Comparison of ENCODE assay signal across 19 cellular contexts in the genomic region with DNA sequence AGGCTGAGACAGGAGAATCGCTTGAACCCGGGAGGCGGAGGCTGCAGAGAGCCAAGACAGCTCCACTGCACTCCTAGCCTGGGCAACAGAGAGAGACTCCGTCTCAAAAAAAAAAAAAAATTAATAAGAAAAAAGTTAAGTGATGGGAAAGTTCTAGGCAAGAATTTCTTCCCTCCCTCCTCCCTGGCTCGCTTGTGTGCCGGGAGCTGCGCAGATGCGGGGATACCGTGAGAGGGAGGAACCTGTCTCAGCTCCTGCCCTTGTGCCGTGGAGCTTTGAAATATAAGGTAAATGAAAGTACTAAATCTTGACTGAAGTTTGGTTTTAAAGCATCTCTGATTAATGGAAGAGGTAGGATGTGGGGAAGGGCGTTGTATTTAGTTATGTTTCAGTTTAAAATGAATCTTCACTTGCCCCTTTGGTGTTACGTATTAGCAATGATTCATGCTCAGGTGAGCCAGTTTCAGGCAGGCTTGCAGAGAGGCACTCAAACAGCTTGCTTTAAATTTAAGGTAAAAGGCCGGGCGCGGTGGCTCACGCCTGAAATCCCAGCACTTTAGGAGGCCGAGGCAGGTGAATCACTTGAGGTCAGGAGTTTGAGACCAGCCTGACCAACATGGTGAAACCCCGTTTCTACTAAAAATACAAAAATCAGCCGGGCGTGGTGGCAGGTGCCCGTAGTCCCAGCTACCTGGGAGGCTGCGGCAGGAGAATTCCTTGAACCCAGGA. TPM values are rescaled to one million over a fixed set of nuclear protein-coding genes. Genes with fewer than 3 reads are reported as not detected.
DNase-seq lines count a peak whose midpoint lies in the region; ATAC-seq, FAIRE-seq and TF ChIP-seq lines count a peak whose summit lies in the region.
"Had no signal": no experiment of that assay in that cellular context is flagged by ENCODE, and none has a peak within 500 bp of the region (broad histone marks: within the 10 kb centered on the region; RNA-seq: fewer than 3 reads in every experiment).

No MANE protein-coding gene starts in this region.

- H3K4me1 ChIP-seq in HCT116 (ENCODE audit: control insufficient read depth in 1 of 2, insufficient read depth in 2 of 2, low read length in 2 of 2) (peaks cover 3 to 16% of the 10 kb centered on the region in 2 experiments; a peak in 3 of 4 replicates), trophoblast cell (ENCODE audit: control insufficient read depth in 1 of 2, insufficient read depth in 2 of 2, low read length in 2 of 2) (peaks cover 0 to 6% of the 10 kb centered on the region in 2 experiments), HepG2 (ENCODE audit: insufficient read depth, low read length) (peaks cover 30% of the 10 kb centered on the region), mesendoderm (ENCODE audit: control insufficient read depth, low read depth, low read length) (peaks cover 3% of the 10 kb centered on the region)
- H3K4me1 ChIP-seq: breast epithelium had no signal

- H3K4me1 Mint-ChIP-seq in activated CD4-positive, alpha-beta T cell treated with anti-CD3 and anti-CD28 coated beads for 36 hours: peaks cover 19% of the 10 kb centered on the region
- peaks cover 34% of the 10 kb centered on the region for H3K4me1 Mint-ChIP-seq in chondrocyte (ENCODE audit: low read depth)

- H3K27me3 Mint-ChIP-seq in activated CD4-positive, alpha-beta T cell treated with anti-CD3 and anti-CD28 coated beads for 36 hours: peaks cover 2% of the 10 kb centered on the region
- no peaks in the 10 kb centered on the region for H3K27me3 Mint-ChIP-seq in chondrocyte (ENCODE audit: low read depth)

- FAIRE-seq in HepG2 (lab: Jason Lieb, UNC): no peak
- FAIRE-seq: GM12878, H1 had no signal

- H2AFZ ChIP-seq in HCT116 (ENCODE audit: low read depth, low read length, poor library complexity, severe bottlenecking): no peak overlapping the region
- H2AFZ ChIP-seq in trophoblast cell (ENCODE audit: insufficient read depth, low read length, poor library complexity): no peak overlapping the region
- no peak overlapping the region for H2AFZ ChIP-seq in HepG2 (ENCODE audit: low read length)

- no peak overlapping the region for H2AK5ac ChIP-seq in trophoblast cell (ENCODE audit: low read length)
- no peak overlapping the region for H2AK5ac ChIP-seq in mesendoderm (ENCODE audit: low read length)

- no peak for TF ChIP-seq CTCF in HCT116 (IDR thresholded peaks at IDR 0.05 in 2 of 3, conservative IDR thresholded peaks at IDR 0.05 in 1 of 3; ENCODE audit: borderline replicate concordance in 1 of 3, insufficient read depth in 1 of 3, low read depth in 2 of 3, low read length in 2 of 3)
- no peak for TF ChIP-seq CTCF in chondrocyte (IDR thresholded peaks at IDR 0.05)
- no peak for TF ChIP-seq CTCF in HepG2 (CRISPR knock-in tag; IDR thresholded peaks at IDR 0.05)

- no peak overlapping the region for H3K14ac ChIP-seq in trophoblast cell (ENCODE audit: low read length)

- H3K4me2 ChIP-seq in HCT116 (ENCODE audit: low read length) (peak overlapping the region; percentile 89; the same call in 1 of the 2 replicates), trophoblast cell (ENCODE audit: low read length) (no peak overlapping the region), HepG2 (ENCODE audit: low read depth, low read length) (no peak overlapping the region), mesendoderm (ENCODE audit: low read length) (no peak overlapping the region)

- DNase-seq in activated CD4-positive, alpha-beta T cell treated with anti-CD3 and anti-CD28 coated beads for 36 hours: no peak
- no peak for DNase-seq in activated CD4-positive, alpha-beta T cell treated with anti-CD3 and anti-CD28 coated beads for 4 hours
- DNase-seq in HCT116 (ENCODE audit: low read depth, low spot score): no peak
- no peak for DNase-seq in chondrocyte (ENCODE audit: low spot score)
- DNase-seq in trophoblast cell: peak; percentile 48 to 51
- DNase-seq in occipital lobe (lab: John Stamatoyannopoulos, UW): no peak
- no peak for DNase-seq in HepG2 (ENCODE audit: low spot score)
- no peak for DNase-seq in mesendoderm
- DNase-seq: activated naive CD4-positive, alpha-beta T cell treated with Interleukin-2 at 50 U/mL for 16 hours; effector memory CD4-positive, alpha-beta T cell; left lung; MG63; NCI-H2029; NCI-H510A; T1000 had no signal

- POLR2A ChIA-PET in activated CD4-positive, alpha-beta T cell treated with anti-CD3 and anti-CD28 coated beads for 36 hours (lab: Charles Lee): no interaction called here
- POLR2A ChIA-PET in HCT116 (lab: Charles Lee): no interaction called here
- POLR2A ChIA-PET in HepG2 (lab: Yijun Ruan, JAX): interaction anchor here (3.6 kb wide), 1 partner anchor 31 kb away, joined by 30 read pairs; a partner anchor contains a TSS

- no peak for ATAC-seq in activated CD4-positive, alpha-beta T cell treated with anti-CD3 and anti-CD28 coated beads for 36 hours
- no peak for ATAC-seq in HCT116
- no peak for ATAC-seq in HepG2

- no peaks in the 10 kb centered on the region for H3K9me2 ChIP-seq in HCT116 (ENCODE audit: insufficient read depth)

- H2BK15ac ChIP-seq in mesendoderm (replicated peaks; ENCODE audit: low read depth): no peak overlapping the region

- no peak overlapping the region for H3K9ac ChIP-seq in HCT116 (ENCODE audit: low read length)
- no peak overlapping the region for H3K9ac ChIP-seq in trophoblast cell (ENCODE audit: low read length)
- no peak overlapping the region for H3K9ac ChIP-seq in HepG2 (ENCODE audit: insufficient read depth, low read depth, low read length)
- no peak overlapping the region for H3K9ac ChIP-seq in mesendoderm (ENCODE audit: low read length)

- H3K79me1 ChIP-seq in trophoblast cell (ENCODE audit: low read length): peaks cover 9% of the 10 kb centered on the region
- peaks cover 3% of the 10 kb centered on the region for H3K79me1 ChIP-seq in mesendoderm (ENCODE audit: low read length)

- TF ChIP-seq RAD21 in HCT116 (IDR thresholded peaks at IDR 0.05; ENCODE audit: low read depth) (no peak), HepG2 (CRISPR knock-in tag; IDR thresholded peaks at IDR 0.05) (no peak)

- H4K20me1 ChIP-seq in HCT116 (ENCODE audit: insufficient read depth) (no peaks in the 10 kb centered on the region), HepG2 (ENCODE audit: insufficient read depth, low read length) (no peaks in the 10 kb centered on the region)

- intact Hi-C loops in activated CD4-positive, alpha-beta T cell treated with anti-CD3 and anti-CD28 coated beads for 36 hours (cut with DNase I, micrococcal nuclease): loop anchor here in 1 of 2 experiments (1.0 kb wide), 1 partner anchor 44 kb away; a partner anchor contains a TSS
- intact Hi-C loops in HCT116 (cut with micrococcal nuclease) (no loop called here), HepG2 (cut with micrococcal nuclease; ENCODE audit: unreplicated experiment) (no loop called here)

- H2BK12ac ChIP-seq in trophoblast cell (ENCODE audit: low read length): no peak overlapping the region

- H3K18ac ChIP-seq in trophoblast cell (ENCODE audit: low read length) (no peak overlapping the region), mesendoderm (ENCODE audit: low read length) (no peak overlapping the region)

- H3K36me3 Mint-ChIP-seq in activated CD4-positive, alpha-beta T cell treated with anti-CD3 and anti-CD28 coated beads for 36 hours (ENCODE audit: low read depth): peaks cover 4% of the 10 kb centered on the region
- H3K36me3 Mint-ChIP-seq in chondrocyte (ENCODE audit: low read depth): no peaks in the 10 kb centered on the region

- H4K91ac ChIP-seq in trophoblast cell (ENCODE audit: low read depth, low read length): no peak overlapping the region

- no peak overlapping the region for H3K23ac ChIP-seq in trophoblast cell (ENCODE audit: low read length)
- no peak overlapping the region for H3K23ac ChIP-seq in mesendoderm (ENCODE audit: low read length)

- peak overlapping the region; percentile 35 for H3K4me3 Mint-ChIP-seq in activated CD4-positive, alpha-beta T cell treated with anti-CD3 and anti-CD28 coated beads for 36 hours
- peak overlapping the region; percentile 32 for H3K4me3 Mint-ChIP-seq in chondrocyte (ENCODE audit: unreplicated experiment)

- no peak overlapping the region for H2BK5ac ChIP-seq in trophoblast cell (ENCODE audit: low read depth, low read length, poor library complexity)
- no peak overlapping the region for H2BK5ac ChIP-seq in mesendoderm (ENCODE audit: low read length)

- peak overlapping the region in 1 of 2 experiments; percentile 95; a peak in 1 of 4 replicates for H3K4me3 ChIP-seq in HCT116 (replicated peaks in 1 of 2; ENCODE audit: low read depth in 1 of 2, low read length in 2 of 2)
- H3K4me3 ChIP-seq in trophoblast cell (ENCODE audit: low read depth, low read length): no peak overlapping the region
- H3K4me3 ChIP-seq in HepG2 (replicated peaks in 1 of 3; ENCODE audit: insufficient read depth in 1 of 3, low read depth in 2 of 3, low read length in 3 of 3): no peak overlapping the region
- H3K4me3 ChIP-seq in mesendoderm (ENCODE audit: low read length): no peak overlapping the region

- RAD21 ChIA-PET in HCT116 (lab: Charles Lee; ENCODE audit: low non-redundant PET in 1 of 2, low total read pairs in 2 of 2, uncharacterized antibody in 2 of 2, unreplicated experiment in 2 of 2): interaction anchor here in 1 of 2 experiments (0.7 kb wide), 1 partner anchor 194 kb away, joined by 3 read pairs; no protein-coding TSS in a partner anchor

- WGBS in trophoblast cell (ENCODE audit: extremely low coverage, insufficient coverage, insufficient read length): 100% methylated on average over 1 of the region's 22 CpGs
- 81% methylated on average over 18 of the region's 22 CpGs for WGBS in HepG2 (ENCODE audit: low lambda C conversion rate)
- 100% methylated on average over 1 of the region's 22 CpGs for WGBS in mesendoderm (ENCODE audit: extremely low coverage, insufficient coverage, low lambda C conversion rate)

- H3K27me3 ChIP-seq in HCT116 (ENCODE audit: insufficient read depth, low read length) (no peaks in the 10 kb centered on the region), trophoblast cell (ENCODE audit: insufficient read depth, low read length) (no peaks in the 10 kb centered on the region), HepG2 (ENCODE audit: control insufficient read depth in 1 of 2, insufficient read depth in 2 of 2, low read length in 2 of 2) (no peaks in the 10 kb centered on the region; a peak in 2 of 5 replicates), mesendoderm (ENCODE audit: insufficient read depth, low read length, poor library complexity) (no peaks in the 10 kb centered on the region)
- H3K27me3 ChIP-seq: breast epithelium, left lung, MG63, right atrium auricular region had no signal

- no TSS peak for BruUV-seq in HCT116 (replicated peaks; lab: Mats Ljungman, UMichigan)
- no TSS peak for BruUV-seq in HepG2 (replicated peaks; lab: Mats Ljungman, UMichigan)

- no peak overlapping the region for H4K12ac ChIP-seq in trophoblast cell (ENCODE audit: low read depth, low read length)

- H3K27ac ChIP-seq in HCT116 (ENCODE audit: low read depth, low read length) (no peak overlapping the region), trophoblast cell (ENCODE audit: low read depth, low read length) (no peak overlapping the region), HepG2 (ENCODE audit: extremely low read length, insufficient read depth, low read length) (no peak overlapping the region), mesendoderm (ENCODE audit: low read depth, low read length) (no peak overlapping the region)

- TF ChIP-seq POLR2A in HCT116 (IDR thresholded peaks at IDR 0.05; ENCODE audit: borderline replicate concordance, extremely low read depth, insufficient read depth, insufficient read length): no peak
- no peak for TF ChIP-seq POLR2A in HepG2 (IDR thresholded peaks at IDR 0.05; ENCODE audit: insufficient read depth in 1 of 2, low read depth in 2 of 2, low read length in 2 of 2)

- H3K79me2 ChIP-seq in HCT116 (ENCODE audit: insufficient read depth, low read length) (peaks cover 9% of the 10 kb centered on the region; the same call in 1 of the 2 replicates), trophoblast cell (ENCODE audit: control insufficient read depth, insufficient read depth, low read length, poor library complexity) (peaks cover 7% of the 10 kb centered on the region), HepG2 (ENCODE audit: insufficient read depth, low read length) (peaks cover 18% of the 10 kb centered on the region), mesendoderm (ENCODE audit: control insufficient read depth, insufficient read depth, low read length) (no peaks in the 10 kb centered on the region)

- H3K36me3 ChIP-seq in HCT116 (ENCODE audit: control insufficient read depth in 1 of 2, insufficient read depth in 2 of 2, low read length in 2 of 2) (no peaks in the 10 kb centered on the region), trophoblast cell (ENCODE audit: control insufficient read depth in 1 of 2, insufficient read depth in 2 of 2, low read length in 2 of 2) (peaks cover 0 to 2% of the 10 kb centered on the region in 2 experiments), HepG2 (replicated peaks in 1 of 2; ENCODE audit: control insufficient read depth in 1 of 2, insufficient read depth in 2 of 2, low read length in 2 of 2) (no peaks in the 10 kb centered on the region), mesendoderm (ENCODE audit: control insufficient read depth, insufficient read depth, low read length) (no peaks in the 10 kb centered on the region)
- H3K36me3 ChIP-seq: breast epithelium, left lung, MG63, right atrium auricular region had no signal

- no peak overlapping the region for H3K56ac ChIP-seq in mesendoderm (ENCODE audit: low read length)

- H4K5ac ChIP-seq in mesendoderm (ENCODE audit: low read length): no peak overlapping the region

- H3K9me3 ChIP-seq in HCT116 (ENCODE audit: control insufficient read depth in 1 of 2, insufficient read depth in 1 of 2, low read depth in 1 of 2, low read length in 2 of 2) (no peaks in the 10 kb centered on the region), trophoblast cell (ENCODE audit: insufficient read depth, low read depth, low read length) (no peaks in the 10 kb centered on the region), HepG2 (ENCODE audit: low read length) (no peaks in the 10 kb centered on the region)
- H3K9me3 ChIP-seq: breast epithelium, left lung, MG63, right atrium auricular region had no signal

- H3K9me3 Mint-ChIP-seq in activated CD4-positive, alpha-beta T cell treated with anti-CD3 and anti-CD28 coated beads for 36 hours (ENCODE audit: low read depth): no peaks in the 10 kb centered on the region
- H3K9me3 Mint-ChIP-seq in chondrocyte (ENCODE audit: low read depth): no peaks in the 10 kb centered on the region

- no peak overlapping the region for H3K4ac ChIP-seq in trophoblast cell (ENCODE audit: low read depth, low read length)
- no peak overlapping the region for H3K4ac ChIP-seq in mesendoderm (ENCODE audit: low read depth, low read length)

- CTCF ChIA-PET in activated CD4-positive, alpha-beta T cell treated with anti-CD3 and anti-CD28 coated beads for 36 hours (lab: Charles Lee): interaction anchor here (0.6 to 2.1 kb wide), 4 partner anchors 11 to 32 kb away, joined by 3 to 8 read pairs (median 4); a partner anchor contains a TSS
- CTCF ChIA-PET in HCT116 (lab: Charles Lee) (no interaction called here), HepG2 (lab: Yijun Ruan, JAX; ENCODE audit: low intra/inter-chr PET ratio, low total read pairs) (no interaction called here)

- H2BK120ac ChIP-seq in trophoblast cell (ENCODE audit: insufficient read depth, low read length, poor library complexity): no peak overlapping the region
- H2BK120ac ChIP-seq in mesendoderm (ENCODE audit: low read depth, low read length): no peak overlapping the region

- no peak overlapping the region for H4K8ac ChIP-seq in trophoblast cell (ENCODE audit: low read depth, low read length)
- H4K8ac ChIP-seq in mesendoderm (ENCODE audit: low read depth, low read length): no peak overlapping the region

- no peak for TF ChIP-seq EP300 in HepG2 (IDR thresholded peaks at IDR 0.05; ENCODE audit: low read depth in 2 of 2, low read length in 2 of 2)
- TF ChIP-seq EP300 in HepG2 (CRISPR knock-in tag; IDR thresholded peaks at IDR 0.05; ENCODE audit: borderline replicate concordance): no peak

- no peak overlapping the region for H3K27ac Mint-ChIP-seq in activated CD4-positive, alpha-beta T cell treated with anti-CD3 and anti-CD28 coated beads for 36 hours
- H3K27ac Mint-ChIP-seq in chondrocyte (ENCODE audit: unreplicated experiment): no peak overlapping the region

- in situ Hi-C loops in HepG2 (cut with HindIII; ENCODE audit: extremely low pct_ligation_motif_present, low pct_unique_long_range_greater_than_20kb): no loop called here

RNA-seq across cellular contexts. Expression of a gene that starts 1.4 kb away (rescaled TPM):
- total RNA-seq in activated CD4-positive, alpha-beta T cell treated with anti-CD3 and anti-CD28 coated beads for 36 hours: 10 to 100 TPM; 27.3 to 40.3 TPM
- total RNA-seq in HCT116 (2021; ENCODE audit: unreplicated experiment): 29.4 TPM
- polyA plus RNA-seq in HCT116 (2012): 25.7 and 32.2 TPM in 2 replicates
- total RNA-seq in chondrocyte: 25.2 to 35.0 TPM (median 33.0 TPM) in 3 replicates
- 18.6 and 18.8 TPM in 2 replicates for polyA plus RNA-seq in trophoblast cell (2013)
- 53.0 TPM for total RNA-seq in occipital lobe
- 32.3 and 44.8 TPM in 2 replicates for total RNA-seq in HepG2 (2016; rRNA removed; fragmentation: Illumina TruSeq; extraction: Trizol)
- total RNA-seq in HepG2 (2016; cell fraction: cytosol; rRNA removed; fragmentation: Illumina TruSeq; extraction: Trizol; ENCODE audit: low read depth): 27.5 and 31.7 TPM in 2 replicates
- total RNA-seq in HepG2 (2016; cell fraction: insoluble cytoplasmic fraction; rRNA removed; fragmentation: Illumina TruSeq; extraction: Trizol): 30.0 and 43.9 TPM in 2 replicates
- total RNA-seq in HepG2 (2016; cell fraction: membrane; rRNA removed; fragmentation: Illumina TruSeq; extraction: Trizol): 30.6 and 35.7 TPM in 2 replicates
- 14.9 and 25.5 TPM in 2 replicates for total RNA-seq in HepG2 (2016; cell fraction: nucleus; rRNA removed; fragmentation: Illumina TruSeq; extraction: Trizol)
- 17.1 and 24.1 TPM in 2 replicates for polyA plus RNA-seq in HepG2 (2011; rRNA removed)
- polyA plus RNA-seq in HepG2 (2011; cell fraction: cytosol; rRNA removed): 15.3 and 19.2 TPM in 2 replicates
- 5.7 and 6.9 TPM in 2 replicates for polyA plus RNA-seq in HepG2 (2011; cell fraction: nucleus; rRNA removed)
- 18.2 and 23.6 TPM in 2 replicates for polyA plus RNA-seq in HepG2 (2012)
- polyA plus RNA-seq in HepG2 (2016; cell fraction: cytosol; fragmentation: Illumina TruSeq; extraction: Trizol; ENCODE audit: low read depth): 20.6 and 23.2 TPM in 2 replicates
- polyA plus RNA-seq in HepG2 (2016; cell fraction: insoluble cytoplasmic fraction; fragmentation: Illumina TruSeq; extraction: Trizol; ENCODE audit: low read depth): 35.4 and 37.7 TPM in 2 replicates
- polyA plus RNA-seq in HepG2 (2016; cell fraction: membrane; fragmentation: Illumina TruSeq; extraction: Trizol; ENCODE audit: low read depth): 20.5 and 25.1 TPM in 2 replicates
- 13.0 and 15.3 TPM in 2 replicates for polyA plus RNA-seq in HepG2 (2016; cell fraction: nucleus; fragmentation: Illumina TruSeq; extraction: Trizol; ENCODE audit: insufficient read depth, low read depth)
- polyA minus RNA-seq in HepG2 (2011; rRNA and poly(A)+ RNA removed; ENCODE audit: low replicate concordance): 21.8 and 22.1 TPM in 2 replicates
- 16.2 and 26.8 TPM in 2 replicates for polyA minus RNA-seq in HepG2 (2011; cell fraction: cytosol; rRNA and poly(A)+ RNA removed)
- 19.4 and 35.4 TPM in 2 replicates for polyA minus RNA-seq in HepG2 (2011; cell fraction: nucleus; rRNA and poly(A)+ RNA removed)
- polyA plus RNA-seq in mesendoderm (2013, experiment 1 of 2): 18.6 TPM
- polyA plus RNA-seq in mesendoderm (2013, experiment 2 of 2): 18.9 TPM

RNA-seq across cellular contexts. Expression of a gene that starts 30.5 kb away (rescaled TPM):
- total RNA-seq in activated CD4-positive, alpha-beta T cell treated with anti-CD3 and anti-CD28 coated beads for 36 hours: 10 to 100 TPM; 20.3 to 24.1 TPM
- total RNA-seq in HCT116 (2021; ENCODE audit: unreplicated experiment): 29.9 TPM
- polyA plus RNA-seq in HCT116 (2012): 90.0 and 122 TPM in 2 replicates
- total RNA-seq in chondrocyte: 8.6 to 18.3 TPM (median 16.7 TPM) in 3 replicates
- polyA plus RNA-seq in trophoblast cell (2013): 16.7 and 19.1 TPM in 2 replicates
- total RNA-seq in occipital lobe: 25.1 TPM
- 1.9 and 2.2 TPM in 2 replicates for total RNA-seq in HepG2 (2016; rRNA removed; fragmentation: Illumina TruSeq; extraction: Trizol)
- 1.9 and 2.6 TPM in 2 replicates for total RNA-seq in HepG2 (2016; cell fraction: cytosol; rRNA removed; fragmentation: Illumina TruSeq; extraction: Trizol; ENCODE audit: low read depth)
- total RNA-seq in HepG2 (2016; cell fraction: insoluble cytoplasmic fraction; rRNA removed; fragmentation: Illumina TruSeq; extraction: Trizol): 1.4 and 2.1 TPM in 2 replicates
- total RNA-seq in HepG2 (2016; cell fraction: membrane; rRNA removed; fragmentation: Illumina TruSeq; extraction: Trizol): 1.8 and 2.2 TPM in 2 replicates
- 3.5 and 4.6 TPM in 2 replicates for total RNA-seq in HepG2 (2016; cell fraction: nucleus; rRNA removed; fragmentation: Illumina TruSeq; extraction: Trizol)
- polyA plus RNA-seq in HepG2 (2011; rRNA removed): 46.2 and 51.4 TPM in 2 replicates
- polyA plus RNA-seq in HepG2 (2011; cell fraction: cytosol; rRNA removed): 24.7 and 29.5 TPM in 2 replicates
- polyA plus RNA-seq in HepG2 (2011; cell fraction: nucleus; rRNA removed): 13.1 and 13.3 TPM in 2 replicates
- polyA plus RNA-seq in HepG2 (2012): 23.4 and 38.1 TPM in 2 replicates
- polyA plus RNA-seq in HepG2 (2016; cell fraction: cytosol; fragmentation: Illumina TruSeq; extraction: Trizol; ENCODE audit: low read depth): 2.3 and 2.7 TPM in 2 replicates
- 1.5 and 1.8 TPM in 2 replicates for polyA plus RNA-seq in HepG2 (2016; cell fraction: insoluble cytoplasmic fraction; fragmentation: Illumina TruSeq; extraction: Trizol; ENCODE audit: low read depth)
- 2.1 and 2.2 TPM in 2 replicates for polyA plus RNA-seq in HepG2 (2016; cell fraction: membrane; fragmentation: Illumina TruSeq; extraction: Trizol; ENCODE audit: low read depth)
- polyA plus RNA-seq in HepG2 (2016; cell fraction: nucleus; fragmentation: Illumina TruSeq; extraction: Trizol; ENCODE audit: insufficient read depth, low read depth): 3.0 TPM in 2 replicates
- polyA minus RNA-seq in HepG2 (2011; rRNA and poly(A)+ RNA removed; ENCODE audit: low replicate concordance): 11.9 and 47.4 TPM in 2 replicates
- 12.2 and 18.2 TPM in 2 replicates for polyA minus RNA-seq in HepG2 (2011; cell fraction: cytosol; rRNA and poly(A)+ RNA removed)
- 15.5 and 18.2 TPM in 2 replicates for polyA minus RNA-seq in HepG2 (2011; cell fraction: nucleus; rRNA and poly(A)+ RNA removed)
- polyA plus RNA-seq in mesendoderm (2013, experiment 1 of 2): 1.3 TPM
- polyA plus RNA-seq in mesendoderm (2013, experiment 2 of 2): 1.4 TPM

RNA-seq across cellular contexts. Expression of a gene that starts 31.4 kb away (rescaled TPM):
- under 1 TPM; 0.60 to 0.80 TPM for total RNA-seq in activated CD4-positive, alpha-beta T cell treated with anti-CD3 and anti-CD28 coated beads for 36 hours
- 2.9 TPM for total RNA-seq in HCT116 (2021; ENCODE audit: unreplicated experiment)
- polyA plus RNA-seq in HCT116 (2012): 1.8 TPM in 2 replicates
- total RNA-seq in chondrocyte: 0.46 to 0.52 TPM (median 0.49 TPM) in 3 replicates
- 0.38 and 0.43 TPM in 2 replicates for polyA plus RNA-seq in trophoblast cell (2013)
- 10.8 TPM for total RNA-seq in occipital lobe
- 0.17 and 0.29 TPM in 2 replicates for total RNA-seq in HepG2 (2016; rRNA removed; fragmentation: Illumina TruSeq; extraction: Trizol)
- 0.20 and 0.26 TPM in 2 replicates for total RNA-seq in HepG2 (2016; cell fraction: cytosol; rRNA removed; fragmentation: Illumina TruSeq; extraction: Trizol; ENCODE audit: low read depth)
- total RNA-seq in HepG2 (2016; cell fraction: insoluble cytoplasmic fraction; rRNA removed; fragmentation: Illumina TruSeq; extraction: Trizol): 0.16 and 0.35 TPM in 2 replicates
- total RNA-seq in HepG2 (2016; cell fraction: membrane; rRNA removed; fragmentation: Illumina TruSeq; extraction: Trizol): 0.37 and 0.48 TPM in 2 replicates
- 0.53 and 0.91 TPM in 2 replicates for total RNA-seq in HepG2 (2016; cell fraction: nucleus; rRNA removed; fragmentation: Illumina TruSeq; extraction: Trizol)
- polyA plus RNA-seq in HepG2 (2011; rRNA removed): 0.22 and 0.29 TPM in 2 replicates
- 0.05 and 0.21 TPM in 2 replicates for polyA plus RNA-seq in HepG2 (2011; cell fraction: cytosol; rRNA removed)
- polyA plus RNA-seq in HepG2 (2011; cell fraction: nucleus; rRNA removed): 0.42 and 0.59 TPM in 2 replicates
- polyA plus RNA-seq in HepG2 (2012): 1.0 and 1.8 TPM in 2 replicates
- 0.03 and 0.08 TPM in 2 replicates for polyA plus RNA-seq in HepG2 (2016; cell fraction: cytosol; fragmentation: Illumina TruSeq; extraction: Trizol; ENCODE audit: low read depth)
- 0.05 and 0.16 TPM in 2 replicates for polyA plus RNA-seq in HepG2 (2016; cell fraction: insoluble cytoplasmic fraction; fragmentation: Illumina TruSeq; extraction: Trizol; ENCODE audit: low read depth)
- polyA plus RNA-seq in HepG2 (2016; cell fraction: membrane; fragmentation: Illumina TruSeq; extraction: Trizol; ENCODE audit: low read depth): 0.11 and 0.20 TPM in 2 replicates
- 0.14 and 0.37 TPM in 2 replicates for polyA plus RNA-seq in HepG2 (2016; cell fraction: nucleus; fragmentation: Illumina TruSeq; extraction: Trizol; ENCODE audit: insufficient read depth, low read depth)
- polyA minus RNA-seq in HepG2 (2011; rRNA and poly(A)+ RNA removed; ENCODE audit: low replicate concordance): 0.04 and 0.68 TPM in 2 replicates
- polyA minus RNA-seq in HepG2 (2011; cell fraction: cytosol; rRNA and poly(A)+ RNA removed): 0.20 and 0.35 TPM in 2 replicates
- polyA minus RNA-seq in HepG2 (2011; cell fraction: nucleus; rRNA and poly(A)+ RNA removed): 2.1 and 2.6 TPM in 2 replicates
- polyA plus RNA-seq in mesendoderm (2013, experiment 1 of 2): 0.15 TPM
- polyA plus RNA-seq in mesendoderm (2013, experiment 2 of 2): 0.14 TPM

RNA-seq across cellular contexts. Expression of a gene that starts 44.4 kb away (rescaled TPM):
- total RNA-seq in activated CD4-positive, alpha-beta T cell treated with anti-CD3 and anti-CD28 coated beads for 36 hours: under 1 TPM; 0.34 to 0.40 TPM
- 2.7 TPM for total RNA-seq in HCT116 (2021; ENCODE audit: unreplicated experiment)
- 1.6 and 2.0 TPM in 2 replicates for polyA plus RNA-seq in HCT116 (2012)
- total RNA-seq in chondrocyte: 2.3 to 5.4 TPM (median 3.7 TPM) in 3 replicates
- 0.58 and 0.82 TPM in 2 replicates for polyA plus RNA-seq in trophoblast cell (2013)
- total RNA-seq in occipital lobe: 1.7 TPM
- total RNA-seq in HepG2 (2016; rRNA removed; fragmentation: Illumina TruSeq; extraction: Trizol): not detected in 2 replicates
- total RNA-seq in HepG2 (2016; cell fraction: cytosol; rRNA removed; fragmentation: Illumina TruSeq; extraction: Trizol; ENCODE audit: low read depth): not detected in 2 replicates
- not detected in 2 replicates for total RNA-seq in HepG2 (2016; cell fraction: insoluble cytoplasmic fraction; rRNA removed; fragmentation: Illumina TruSeq; extraction: Trizol)
- not detected in 2 replicates for total RNA-seq in HepG2 (2016; cell fraction: membrane; rRNA removed; fragmentation: Illumina TruSeq; extraction: Trizol)
- not detected in 2 replicates for total RNA-seq in HepG2 (2016; cell fraction: nucleus; rRNA removed; fragmentation: Illumina TruSeq; extraction: Trizol)
- not detected in 2 replicates for polyA plus RNA-seq in HepG2 (2011; rRNA removed)
- polyA plus RNA-seq in HepG2 (2011; cell fraction: cytosol; rRNA removed): 0.06 TPM in 1 of 2 replicates, not detected in the other
- polyA plus RNA-seq in HepG2 (2011; cell fraction: nucleus; rRNA removed): not detected in 2 replicates
- polyA plus RNA-seq in HepG2 (2012): 0.16 and 0.35 TPM in 2 replicates
- not detected in 2 replicates for polyA plus RNA-seq in HepG2 (2016; cell fraction: cytosol; fragmentation: Illumina TruSeq; extraction: Trizol; ENCODE audit: low read depth)
- not detected in 2 replicates for polyA plus RNA-seq in HepG2 (2016; cell fraction: insoluble cytoplasmic fraction; fragmentation: Illumina TruSeq; extraction: Trizol; ENCODE audit: low read depth)
- not detected in 2 replicates for polyA plus RNA-seq in HepG2 (2016; cell fraction: membrane; fragmentation: Illumina TruSeq; extraction: Trizol; ENCODE audit: low read depth)
- polyA plus RNA-seq in HepG2 (2016; cell fraction: nucleus; fragmentation: Illumina TruSeq; extraction: Trizol; ENCODE audit: insufficient read depth, low read depth): not detected in 2 replicates
- not detected in 2 replicates for polyA minus RNA-seq in HepG2 (2011; rRNA and poly(A)+ RNA removed; ENCODE audit: low replicate concordance)
- polyA minus RNA-seq in HepG2 (2011; cell fraction: cytosol; rRNA and poly(A)+ RNA removed): not detected in 2 replicates
- polyA minus RNA-seq in HepG2 (2011; cell fraction: nucleus; rRNA and poly(A)+ RNA removed): not detected in 2 replicates
- 0.27 TPM for polyA plus RNA-seq in mesendoderm (2013, experiment 1 of 2)
- 0.24 TPM for polyA plus RNA-seq in mesendoderm (2013, experiment 2 of 2)

Comparison
In these comparisons a context has a peak if more than half of its experiments do, and no peak if none do; other contexts are left out.
1. DNase-seq: peak in trophoblast cell (2 of 2); none in activated CD4-positive, alpha-beta T cell treated with anti-CD3 and anti-CD28 coated beads for 36 hours (single experiment), activated CD4-positive, alpha-beta T cell treated with anti-CD3 and anti-CD28 coated beads for 4 hours (0 of 2), HCT116 (single experiment), chondrocyte (single experiment), occipital lobe (single experiment), HepG2 (single experiment) and mesendoderm (single experiment).